In genomic region chr19:27714857-27715256, GRCh38 we compare ENCODE assay signal across 34 cellular contexts.
"Had no signal": no experiment of that assay in that cellular context is flagged by ENCODE, and none has a peak within 500 bp of the region (broad histone marks: within the 10 kb centered on the region; RNA-seq: fewer than 3 reads in every experiment).

No MANE protein-coding gene starts in this region.

- H3K4me3 ChIP-seq: MG63 had no signal

- H3K27me3 ChIP-seq: MG63 had no signal

- H3K9me3 ChIP-seq: MG63 had no signal

- DNase-seq: Karpas-422, Kasumi-1, MG63, MM.1S, MV-4-11, NCI-H1048, NCI-H1092, NCI-H1092 treated with DMSO at 0.1 percent for 48 hours, NCI-H1105, NCI-H1105 treated with DMSO at 0.1 percent for 48 hours, NCI-H1417, NCI-H1417 treated with DMSO at 0.1 percent for 48 hours, NCI-H1436, NCI-H1436 treated with DMSO at 0.1 percent for 48 hours, NCI-H146, NCI-H1694, NCI-H1694 treated with DMSO at 0.1 percent for 48 hours, NCI-H187, NCI-H187 treated with DMSO at 0.1 percent for 48 hours, NCI-H1930, NCI-H2029, NCI-H2029 treated with DMSO at 0.1 percent for 48 hours, NCI-H2081, NCI-H2081 treated with DMSO at 0.1 percent for 48 hours, NCI-H2107, NCI-H2171, NCI-H2171 treated with DMSO at 0.1 percent for 48 hours, NCI-H2227 treated with DMSO at 0.1 percent for 48 hours, NCI-H226, NCI-H345, NCI-H446, NCI-H446 treated with DMSO at 0.1 percent for 48 hours, NCI-H510A, NCI-H510A treated with DMSO at 0.1 percent for 48 hours had no signal

- H3K36me3 ChIP-seq: MG63 had no signal
